ENCODE assay signal across 1 cellular context in the genomic region with DNA sequence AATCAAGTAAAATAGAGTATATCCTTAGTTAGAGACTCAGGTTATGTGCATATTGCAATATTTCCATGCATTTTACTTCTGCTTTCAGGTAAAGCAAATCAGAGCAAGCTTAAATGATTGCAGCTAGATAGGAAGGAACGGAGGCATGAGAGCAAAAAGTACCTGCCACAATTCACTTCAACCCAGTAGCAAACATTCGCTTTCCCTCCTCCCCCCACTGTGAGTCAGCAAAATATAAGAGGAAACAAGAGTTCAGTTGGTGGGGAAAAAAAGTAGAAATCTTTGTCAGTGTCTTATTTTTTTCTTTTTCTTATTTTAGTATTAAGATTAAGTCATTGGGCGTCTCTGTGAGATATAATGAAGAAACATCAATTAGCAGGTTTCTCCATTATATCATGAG.
TF ChIP-seq lines count a peak whose summit lies in the region.

No MANE protein-coding gene starts in this region.

TF ChIP-seq in K562, 482 proteins besides CTCF, POLR2A, EP300 and RAD21 (continued from another document):
- TF ChIP-seq ZBTB2 (IDR thresholded peaks at IDR 0.05) (no peak), ZFP30 (CRISPR knock-in tag; IDR thresholded peaks at IDR 0.05; ENCODE audit: borderline replicate concordance) (no peak), MGA (IDR thresholded peaks at IDR 0.05) (no peak), CBX8 (IDR thresholded peaks at IDR 0.05; ENCODE audit: borderline replicate concordance, extremely low read depth, low read depth, low read length, poor library complexity, severe bottlenecking) (no peak), MAFK (IDR thresholded peaks at IDR 0.05; ENCODE audit: low read length) (peak; percentile 77), ZMIZ1 (IDR thresholded peaks at IDR 0.05; ENCODE audit: low read depth in 2 of 2, low read length in 2 of 2) (no peak), THRAP3 (IDR thresholded peaks at IDR 0.05; ENCODE audit: borderline replicate concordance) (no peak), ZNF316 (IDR thresholded peaks at IDR 0.05) (peak; percentile 73), GTF2F1 (IDR thresholded peaks at IDR 0.05; ENCODE audit: low read depth, low read length) (no peak), MBD2 (IDR thresholded peaks at IDR 0.05; ENCODE audit: borderline replicate concordance, low read depth) (no peak), NFE2L1 (tag; IDR thresholded peaks at IDR 0.05; ENCODE audit: borderline replicate concordance, low read depth) (peak; percentile 63; the same call in 1 of the 2 replicates), MAFF (IDR thresholded peaks at IDR 0.05; ENCODE audit: low read length) (peak; percentile 77), IFI16 (CRISPR knock-in tag; IDR thresholded peaks at IDR 0.05) (no peak), EGR1 (conservative IDR thresholded peaks at IDR 0.05) (no peak), C11orf30 (IDR thresholded peaks at IDR 0.05; ENCODE audit: low read depth) (peak; percentile 77), NFE2 (IDR thresholded peaks at IDR 0.05; ENCODE audit: low read depth) (peak; percentile 94), ZBTB9 (CRISPR knock-in tag; IDR thresholded peaks at IDR 0.05) (no peak), ELF2 (CRISPR knock-in tag; IDR thresholded peaks at IDR 0.05) (no peak), NFATC3 (IDR thresholded peaks at IDR 0.05) (no peak), ZNF408 (CRISPR knock-in tag; IDR thresholded peaks at IDR 0.05; ENCODE audit: low read depth) (no peak), ZNF24 (IDR thresholded peaks at IDR 0.05) (no peak), MXI1 (IDR thresholded peaks at IDR 0.05; ENCODE audit: low read depth, low read length) (no peak), ZC3H8 (IDR thresholded peaks at IDR 0.05) (no peak), ZZZ3 (IDR thresholded peaks at IDR 0.05) (no peak)
- TF ChIP-seq, protein P1, sequence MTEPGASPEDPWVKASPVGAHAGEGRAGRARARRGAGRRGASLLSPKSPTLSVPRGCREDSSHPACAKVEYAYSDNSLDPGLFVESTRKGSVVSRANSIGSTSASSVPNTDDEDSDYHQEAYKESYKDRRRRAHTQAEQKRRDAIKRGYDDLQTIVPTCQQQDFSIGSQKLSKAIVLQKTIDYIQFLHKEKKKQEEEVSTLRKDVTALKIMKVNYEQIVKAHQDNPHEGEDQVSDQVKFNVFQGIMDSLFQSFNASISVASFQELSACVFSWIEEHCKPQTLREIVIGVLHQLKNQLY (CRISPR knock-in tag; conservative IDR thresholded peaks at IDR 0.05) = no peak
- TF ChIP-seq, protein P2, sequence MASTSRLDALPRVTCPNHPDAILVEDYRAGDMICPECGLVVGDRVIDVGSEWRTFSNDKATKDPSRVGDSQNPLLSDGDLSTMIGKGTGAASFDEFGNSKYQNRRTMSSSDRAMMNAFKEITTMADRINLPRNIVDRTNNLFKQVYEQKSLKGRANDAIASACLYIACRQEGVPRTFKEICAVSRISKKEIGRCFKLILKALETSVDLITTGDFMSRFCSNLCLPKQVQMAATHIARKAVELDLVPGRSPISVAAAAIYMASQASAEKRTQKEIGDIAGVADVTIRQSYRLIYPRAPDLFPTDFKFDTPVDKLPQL (IDR thresholded peaks at IDR 0.05; ENCODE audit: extremely low read depth, insufficient read length) = no peak
- TF ChIP-seq, protein P3, sequence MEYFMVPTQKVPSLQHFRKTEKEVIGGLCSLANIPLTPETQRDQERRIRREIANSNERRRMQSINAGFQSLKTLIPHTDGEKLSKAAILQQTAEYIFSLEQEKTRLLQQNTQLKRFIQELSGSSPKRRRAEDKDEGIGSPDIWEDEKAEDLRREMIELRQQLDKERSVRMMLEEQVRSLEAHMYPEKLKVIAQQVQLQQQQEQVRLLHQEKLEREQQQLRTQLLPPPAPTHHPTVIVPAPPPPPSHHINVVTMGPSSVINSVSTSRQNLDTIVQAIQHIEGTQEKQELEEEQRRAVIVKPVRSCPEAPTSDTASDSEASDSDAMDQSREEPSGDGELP (CRISPR knock-in tag; IDR thresholded peaks at IDR 0.05; ENCODE audit: borderline replicate concordance) = no peak
